Comparison of ENCODE assay signal across 1 cellular context in the genomic region with DNA sequence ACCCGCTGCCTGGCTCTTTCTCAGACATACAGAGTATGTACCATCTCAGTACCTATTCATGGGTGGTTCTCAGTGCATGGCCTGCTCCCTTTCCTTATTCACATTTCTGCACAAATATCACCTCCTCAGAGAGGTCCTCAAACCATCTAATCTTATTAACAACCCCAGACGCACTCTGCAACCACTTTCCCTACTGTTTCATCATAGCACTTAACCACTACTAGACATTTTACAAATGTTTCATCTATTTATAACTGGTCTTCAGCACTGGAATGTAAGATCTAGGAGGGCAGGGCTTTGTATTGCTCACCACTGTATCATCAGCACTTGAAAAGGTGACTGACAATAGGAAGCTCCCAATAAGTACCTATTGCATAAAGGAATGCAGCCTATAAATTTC.
TF ChIP-seq lines count a peak whose summit lies in the region.

No MANE protein-coding gene starts in this region.

TF ChIP-seq in GM23338, 12 proteins besides CTCF, POLR2A, EP300 and RAD21 (continued from another document):
- TF ChIP-seq, protein P1, sequence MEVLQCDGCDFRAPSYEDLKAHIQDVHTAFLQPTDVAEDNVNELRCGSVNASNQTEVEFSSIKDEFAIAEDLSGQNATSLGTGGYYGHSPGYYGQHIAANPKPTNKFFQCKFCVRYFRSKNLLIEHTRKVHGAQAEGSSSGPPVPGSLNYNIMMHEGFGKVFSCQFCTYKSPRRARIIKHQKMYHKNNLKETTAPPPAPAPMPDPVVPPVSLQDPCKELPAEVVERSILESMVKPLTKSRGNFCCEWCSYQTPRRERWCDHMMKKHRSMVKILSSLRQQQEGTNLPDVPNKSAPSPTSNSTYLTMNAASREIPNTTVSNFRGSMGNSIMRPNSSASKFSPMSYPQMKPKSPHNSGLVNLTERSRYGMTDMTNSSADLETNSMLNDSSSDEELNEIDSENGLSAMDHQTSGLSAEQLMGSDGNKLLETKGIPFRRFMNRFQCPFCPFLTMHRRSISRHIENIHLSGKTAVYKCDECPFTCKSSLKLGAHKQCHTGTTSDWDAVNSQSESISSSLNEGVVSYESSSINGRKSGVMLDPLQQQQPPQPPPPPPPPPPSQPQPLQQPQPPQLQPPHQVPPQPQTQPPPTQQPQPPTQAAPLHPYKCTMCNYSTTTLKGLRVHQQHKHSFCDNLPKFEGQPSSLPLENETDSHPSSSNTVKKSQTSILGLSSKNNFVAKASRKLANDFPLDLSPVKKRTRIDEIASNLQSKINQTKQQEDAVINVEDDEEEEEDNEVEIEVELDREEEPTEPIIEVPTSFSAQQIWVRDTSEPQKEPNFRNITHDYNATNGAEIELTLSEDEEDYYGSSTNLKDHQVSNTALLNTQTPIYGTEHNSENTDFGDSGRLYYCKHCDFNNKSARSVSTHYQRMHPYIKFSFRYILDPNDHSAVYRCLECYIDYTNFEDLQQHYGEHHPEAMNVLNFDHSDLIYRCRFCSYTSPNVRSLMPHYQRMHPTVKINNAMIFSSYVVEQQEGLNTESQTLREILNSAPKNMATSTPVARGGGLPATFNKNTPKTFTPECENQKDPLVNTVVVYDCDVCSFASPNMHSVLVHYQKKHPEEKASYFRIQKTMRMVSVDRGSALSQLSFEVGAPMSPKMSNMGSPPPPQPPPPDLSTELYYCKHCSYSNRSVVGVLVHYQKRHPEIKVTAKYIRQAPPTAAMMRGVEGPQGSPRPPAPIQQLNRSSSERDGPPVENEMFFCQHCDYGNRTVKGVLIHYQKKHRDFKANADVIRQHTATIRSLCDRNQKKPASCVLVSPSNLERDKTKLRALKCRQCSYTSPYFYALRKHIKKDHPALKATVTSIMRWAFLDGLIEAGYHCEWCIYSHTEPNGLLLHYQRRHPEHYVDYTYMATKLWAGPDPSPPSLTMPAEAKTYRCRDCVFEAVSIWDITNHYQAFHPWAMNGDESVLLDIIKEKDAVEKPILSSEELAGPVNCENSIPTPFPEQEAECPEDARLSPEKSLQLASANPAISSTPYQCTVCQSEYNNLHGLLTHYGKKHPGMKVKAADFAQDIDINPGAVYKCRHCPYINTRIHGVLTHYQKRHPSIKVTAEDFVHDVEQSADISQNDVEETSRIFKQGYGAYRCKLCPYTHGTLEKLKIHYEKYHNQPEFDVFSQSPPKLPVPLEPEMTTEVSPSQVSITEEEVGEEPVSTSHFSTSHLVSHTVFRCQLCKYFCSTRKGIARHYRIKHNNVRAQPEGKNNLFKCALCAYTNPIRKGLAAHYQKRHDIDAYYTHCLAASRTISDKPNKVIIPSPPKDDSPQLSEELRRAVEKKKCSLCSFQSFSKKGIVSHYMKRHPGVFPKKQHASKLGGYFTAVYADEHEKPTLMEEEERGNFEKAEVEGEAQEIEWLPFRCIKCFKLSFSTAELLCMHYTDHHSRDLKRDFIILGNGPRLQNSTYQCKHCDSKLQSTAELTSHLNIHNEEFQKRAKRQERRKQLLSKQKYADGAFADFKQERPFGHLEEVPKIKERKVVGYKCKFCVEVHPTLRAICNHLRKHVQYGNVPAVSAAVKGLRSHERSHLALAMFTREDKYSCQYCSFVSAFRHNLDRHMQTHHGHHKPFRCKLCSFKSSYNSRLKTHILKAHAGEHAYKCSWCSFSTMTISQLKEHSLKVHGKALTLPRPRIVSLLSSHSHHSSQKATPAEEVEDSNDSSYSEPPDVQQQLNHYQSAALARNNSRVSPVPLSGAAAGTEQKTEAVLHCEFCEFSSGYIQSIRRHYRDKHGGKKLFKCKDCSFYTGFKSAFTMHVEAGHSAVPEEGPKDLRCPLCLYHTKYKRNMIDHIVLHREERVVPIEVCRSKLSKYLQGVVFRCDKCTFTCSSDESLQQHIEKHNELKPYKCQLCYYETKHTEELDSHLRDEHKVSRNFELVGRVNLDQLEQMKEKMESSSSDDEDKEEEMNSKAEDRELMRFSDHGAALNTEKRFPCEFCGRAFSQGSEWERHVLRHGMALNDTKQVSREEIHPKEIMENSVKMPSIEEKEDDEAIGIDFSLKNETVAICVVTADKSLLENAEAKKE (CRISPR knock-in tag; IDR thresholded peaks at IDR 0.05) = no peak
- TF ChIP-seq, protein P2, sequence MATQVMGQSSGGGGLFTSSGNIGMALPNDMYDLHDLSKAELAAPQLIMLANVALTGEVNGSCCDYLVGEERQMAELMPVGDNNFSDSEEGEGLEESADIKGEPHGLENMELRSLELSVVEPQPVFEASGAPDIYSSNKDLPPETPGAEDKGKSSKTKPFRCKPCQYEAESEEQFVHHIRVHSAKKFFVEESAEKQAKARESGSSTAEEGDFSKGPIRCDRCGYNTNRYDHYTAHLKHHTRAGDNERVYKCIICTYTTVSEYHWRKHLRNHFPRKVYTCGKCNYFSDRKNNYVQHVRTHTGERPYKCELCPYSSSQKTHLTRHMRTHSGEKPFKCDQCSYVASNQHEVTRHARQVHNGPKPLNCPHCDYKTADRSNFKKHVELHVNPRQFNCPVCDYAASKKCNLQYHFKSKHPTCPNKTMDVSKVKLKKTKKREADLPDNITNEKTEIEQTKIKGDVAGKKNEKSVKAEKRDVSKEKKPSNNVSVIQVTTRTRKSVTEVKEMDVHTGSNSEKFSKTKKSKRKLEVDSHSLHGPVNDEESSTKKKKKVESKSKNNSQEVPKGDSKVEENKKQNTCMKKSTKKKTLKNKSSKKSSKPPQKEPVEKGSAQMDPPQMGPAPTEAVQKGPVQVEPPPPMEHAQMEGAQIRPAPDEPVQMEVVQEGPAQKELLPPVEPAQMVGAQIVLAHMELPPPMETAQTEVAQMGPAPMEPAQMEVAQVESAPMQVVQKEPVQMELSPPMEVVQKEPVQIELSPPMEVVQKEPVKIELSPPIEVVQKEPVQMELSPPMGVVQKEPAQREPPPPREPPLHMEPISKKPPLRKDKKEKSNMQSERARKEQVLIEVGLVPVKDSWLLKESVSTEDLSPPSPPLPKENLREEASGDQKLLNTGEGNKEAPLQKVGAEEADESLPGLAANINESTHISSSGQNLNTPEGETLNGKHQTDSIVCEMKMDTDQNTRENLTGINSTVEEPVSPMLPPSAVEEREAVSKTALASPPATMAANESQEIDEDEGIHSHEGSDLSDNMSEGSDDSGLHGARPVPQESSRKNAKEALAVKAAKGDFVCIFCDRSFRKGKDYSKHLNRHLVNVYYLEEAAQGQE (IDR thresholded peaks at IDR 0.05; ENCODE audit: unreplicated experiment) = no peak
- TF ChIP-seq POLR2AphosphoS5 (IDR thresholded peaks at IDR 0.05; ENCODE audit: low read depth) (no peak), STAT1 (IDR thresholded peaks at IDR 0.05; ENCODE audit: unreplicated experiment) (no peak), JUNB (IDR thresholded peaks at IDR 0.05; ENCODE audit: unreplicated experiment) (no peak), NANOG (IDR thresholded peaks at IDR 0.05; ENCODE audit: borderline replicate concordance) (no peak)
- TF ChIP-seq, protein P3, sequence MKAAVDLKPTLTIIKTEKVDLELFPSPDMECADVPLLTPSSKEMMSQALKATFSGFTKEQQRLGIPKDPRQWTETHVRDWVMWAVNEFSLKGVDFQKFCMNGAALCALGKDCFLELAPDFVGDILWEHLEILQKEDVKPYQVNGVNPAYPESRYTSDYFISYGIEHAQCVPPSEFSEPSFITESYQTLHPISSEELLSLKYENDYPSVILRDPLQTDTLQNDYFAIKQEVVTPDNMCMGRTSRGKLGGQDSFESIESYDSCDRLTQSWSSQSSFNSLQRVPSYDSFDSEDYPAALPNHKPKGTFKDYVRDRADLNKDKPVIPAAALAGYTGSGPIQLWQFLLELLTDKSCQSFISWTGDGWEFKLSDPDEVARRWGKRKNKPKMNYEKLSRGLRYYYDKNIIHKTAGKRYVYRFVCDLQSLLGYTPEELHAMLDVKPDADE (IDR thresholded peaks at IDR 0.05) = no peak
